In the genomic region with DNA sequence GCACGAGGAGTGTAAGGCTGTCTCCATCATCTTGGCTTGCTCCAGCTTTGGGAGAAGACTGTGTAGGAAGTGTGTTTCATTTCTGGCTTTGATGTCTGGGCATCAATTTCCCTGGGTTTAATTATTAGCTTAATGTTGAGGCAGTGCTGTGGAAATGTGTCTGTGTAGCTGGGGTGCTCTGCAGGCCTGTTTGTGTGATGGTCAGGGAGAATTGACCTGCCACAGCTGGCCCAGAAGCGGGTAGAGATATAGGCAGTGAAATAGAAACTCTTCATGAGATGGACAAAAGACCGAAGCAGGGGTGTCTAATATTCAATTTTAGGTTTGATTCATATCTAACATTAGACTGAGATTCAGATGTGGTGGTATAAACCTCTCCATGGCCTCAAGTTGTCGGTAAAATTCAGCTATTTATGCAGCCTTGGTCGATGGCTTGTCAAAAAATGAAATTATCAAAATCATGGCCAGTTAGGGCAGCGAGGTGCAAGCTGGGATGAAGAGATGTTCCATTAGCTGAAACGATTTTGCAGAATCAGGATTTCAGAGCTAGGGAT, we compare ENCODE assay signal across 13 cellular contexts.
"Had no signal": no experiment of that assay in that cellular context is flagged by ENCODE, and none has a peak within 500 bp of the region (broad histone marks: within the 10 kb centered on the region; RNA-seq: fewer than 3 reads in every experiment).

No MANE protein-coding gene starts in this region.

- H3K27me3 ChIP-seq: ascending aorta, cardiac muscle cell, upper lobe of right lung had no signal

- H3K9me3 ChIP-seq: upper lobe of right lung had no signal

- H3K27ac ChIP-seq: cardiac muscle cell, SJSA1, upper lobe of right lung had no signal

- DNase-seq: activated naive CD4-positive, alpha-beta T cell; foreskin melanocyte; naive thymus-derived CD4-positive, alpha-beta T cell; substantia nigra; SW 1271; upper lobe of right lung had no signal

- ATAC-seq: activated CD4-positive, CD25-positive, alpha-beta regulatory T cell treated with anti-CD3 and anti-CD28 coated beads, Interleukin-2, amount 50 U/mL, for 24 hours; naive thymus-derived CD4-positive, alpha-beta T cell; stimulated activated effector memory CD8-positive, alpha-beta T cell treated with anti-CD3 and anti-CD28 coated beads, Interleukin-12 subunit alpha, Interleukin-12 subunit beta, amount 100 ng/mL, for 72 hours had no signal

- H3K4me2 ChIP-seq: smooth muscle cell had no signal

- H3K4me1 ChIP-seq: SJSA1, upper lobe of right lung had no signal

- H3K36me3 ChIP-seq: ascending aorta, cardiac muscle cell, SJSA1, upper lobe of right lung had no signal

- H3K4me3 ChIP-seq: ascending aorta, cardiac muscle cell, lung, SJSA1, smooth muscle cell, upper lobe of right lung had no signal
